8 cellular contexts compared by ENCODE assay signal in the genomic region with DNA sequence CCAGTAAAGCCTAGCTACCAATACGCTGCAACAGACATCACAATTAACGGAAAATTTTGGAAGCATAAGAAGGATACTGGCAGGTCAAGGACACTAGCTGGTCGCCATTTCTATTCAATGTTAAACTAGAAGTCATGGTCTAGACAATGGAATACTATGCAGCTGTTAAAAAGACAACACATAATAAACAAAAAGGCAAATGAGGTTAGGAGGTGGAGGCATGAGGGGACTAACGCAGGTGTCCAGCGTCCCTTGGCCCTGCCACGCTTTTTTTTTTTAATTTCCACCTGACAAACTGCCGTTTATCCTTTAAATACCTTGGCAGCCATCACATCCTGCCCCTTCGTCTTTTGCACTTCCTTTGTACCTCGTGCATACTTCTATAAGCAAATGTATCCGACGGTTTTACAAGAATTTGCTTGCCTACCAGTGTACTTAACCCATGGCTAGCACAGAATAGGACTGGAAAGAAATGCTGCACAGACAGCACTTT. TPM values are rescaled to one million over a fixed set of nuclear protein-coding genes. Genes with fewer than 3 reads are reported as not detected.
DNase-seq lines count a peak whose midpoint lies in the region; TF ChIP-seq lines count a peak whose summit lies in the region.

No MANE protein-coding gene starts in this region.

- in situ Hi-C loops in GM23248 (cut with MboI): loop anchor here (25.0 kb wide), 1 partner anchor 363 kb away; no protein-coding TSS in a partner anchor

- 50 to 53% methylated on average over 11 of the region's 11 CpGs for WGBS in GM23248 (ENCODE audit: low coverage in 1 of 2, low lambda C conversion rate in 2 of 2, missing lambda C conversion rate in 2 of 2), 2 experiments

- no peaks in the 10 kb centered on the region for H4K20me1 ChIP-seq in GM23248 (ENCODE audit: insufficient read depth)

- peak overlapping the region; percentile 86 for H3K27ac ChIP-seq in GM23248
- H3K27ac ChIP-seq in WERI-Rb-1: no peak overlapping the region

- TF ChIP-seq CTCF in WERI-Rb-1 (IDR thresholded peaks at IDR 0.05; ENCODE audit: low read depth, low read length) (no peak), foreskin fibroblast (IDR thresholded peaks at IDR 0.05; ENCODE audit: low read depth, low read length) (no peak)

- peak overlapping the region; percentile 88 for H3K4me3 ChIP-seq in GM23248
- H3K4me3 ChIP-seq in WERI-Rb-1 (ENCODE audit: low read depth, low read length): peak overlapping the region; percentile 41
- H3K4me3 ChIP-seq in foreskin fibroblast (ENCODE audit: low read depth in 1 of 2, low read length in 2 of 2): peak overlapping the region; percentile 67 to 72
- H3K4me3 ChIP-seq in skeletal muscle cell (ENCODE audit: low read depth, low read length): peak overlapping the region; percentile 59

- peak overlapping the region; percentile 93 for H3K4me2 ChIP-seq in GM23248 (ENCODE audit: unreplicated experiment)

- no peak for DNase-seq in GM23248
- DNase-seq in WERI-Rb-1: no peak
- DNase-seq in foreskin fibroblast: no peak
- DNase-seq in skeletal muscle cell (ENCODE audit: low read depth): no peak
- DNase-seq in amygdala (lab: John Stamatoyannopoulos, UW): no peak
- DNase-seq in NCI-H2081 treated with DMSO at 0.1 percent for 48 hours (lab: John Stamatoyannopoulos, UW): no peak
- no peak for DNase-seq in activated effector memory CD4-positive, alpha-beta T cell treated with anti-CD3 and anti-CD28 coated beads, Interleukin-2, amount 50 U/mL, for 16 hours
- no peak for DNase-seq in SK-N-DZ (ENCODE audit: low spot score)

- H2AFZ ChIP-seq in GM23248: peak overlapping the region; percentile 96

- peaks cover 22% of the 10 kb centered on the region for H3F3A ChIP-seq in GM23248 (ENCODE audit: insufficient read depth)

- H3K27me3 ChIP-seq in GM23248 (replicated peaks; ENCODE audit: insufficient read depth) (no peaks in the 10 kb centered on the region), WERI-Rb-1 (ENCODE audit: insufficient read depth, low read depth, severe bottlenecking) (peaks cover 31% of the 10 kb centered on the region)

- no peaks in the 10 kb centered on the region for H3K36me3 ChIP-seq in GM23248 (ENCODE audit: low read depth)
- no peaks in the 10 kb centered on the region for H3K36me3 ChIP-seq in WERI-Rb-1

- peaks cover 31% of the 10 kb centered on the region for H3K79me2 ChIP-seq in GM23248 (ENCODE audit: insufficient read depth)

- peaks cover 15% of the 10 kb centered on the region for H3K4me1 ChIP-seq in GM23248 (ENCODE audit: insufficient read depth)

- no peaks in the 10 kb centered on the region for H3K9me2 ChIP-seq in GM23248 (ENCODE audit: insufficient read depth)

- no peaks in the 10 kb centered on the region for H3K9me3 ChIP-seq in GM23248 (ENCODE audit: low read depth)
- H3K9me3 ChIP-seq in WERI-Rb-1 (ENCODE audit: severe bottlenecking): no peaks in the 10 kb centered on the region

- peak overlapping the region; percentile 94 for H3K9ac ChIP-seq in GM23248

RNA-seq across cellular contexts. Expression of a gene that starts 0.7 kb away (rescaled TPM):
- 14.7 and 15.0 TPM in 2 replicates for total RNA-seq in GM23248 (2014; rRNA removed; shearing (Covaris generic))
- 5.7 and 6.3 TPM in 2 replicates for polyA plus RNA-seq in GM23248 (2016; fragmentation: Nextera tagmentation; extraction: Ambion mirVana)
- not detected in 2 replicates for polyA plus RNA-seq in SK-N-DZ (2014; cell fraction: cytosol; rRNA removed)
- polyA plus RNA-seq in SK-N-DZ (2014; cell fraction: nucleus; rRNA removed): not detected in 2 replicates
